In the genomic region with DNA sequence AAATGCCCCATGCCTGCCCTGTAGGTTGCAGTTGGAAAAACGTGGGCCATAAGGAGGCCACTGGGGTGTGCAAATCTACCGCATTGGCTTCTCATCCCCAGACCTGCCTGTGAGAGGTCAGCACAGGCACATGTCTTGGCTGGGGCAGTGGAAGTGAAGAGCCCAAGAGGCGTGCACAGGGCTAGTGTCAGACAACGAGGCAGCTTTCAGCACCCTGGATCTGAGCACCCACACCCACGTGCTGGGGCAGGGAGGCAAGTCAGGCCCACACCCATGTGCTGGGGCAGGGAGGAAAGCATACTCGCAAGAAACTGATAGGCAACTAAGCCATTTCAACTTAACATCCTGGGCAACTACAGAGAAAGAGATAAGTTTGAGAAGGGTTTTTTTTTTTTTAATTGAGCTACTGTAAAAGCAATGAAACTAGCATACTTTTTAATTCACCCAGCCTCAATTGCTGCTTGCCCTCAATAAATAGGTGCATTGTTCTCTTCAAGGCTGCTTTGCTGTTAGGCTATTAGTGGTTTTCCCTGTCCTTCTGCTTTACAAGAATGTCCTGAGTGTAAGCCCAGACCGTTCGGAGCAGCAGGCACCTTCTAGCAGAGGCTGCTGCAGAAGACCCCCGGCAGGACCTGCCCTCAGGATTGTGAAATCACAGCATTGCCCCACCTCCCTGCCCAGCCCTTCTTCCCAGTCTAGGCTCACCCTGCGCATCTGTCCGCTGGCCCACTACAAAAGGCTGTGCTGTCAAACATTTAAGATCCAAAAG, we compare ENCODE assay signal across 23 cellular contexts.
DNase-seq lines count a peak whose midpoint lies in the region; ATAC-seq and TF ChIP-seq lines count a peak whose summit lies in the region.
"Had no signal": no experiment of that assay in that cellular context is flagged by ENCODE, and none has a peak within 500 bp of the region (broad histone marks: within the 10 kb centered on the region; RNA-seq: fewer than 3 reads in every experiment).

No MANE protein-coding gene starts in this region.

- H3K4me3 ChIP-seq in gastrocnemius medialis = no peak overlapping the region
- H3K4me3 ChIP-seq: BLaER1 treated with 17β-estradiol and CSF1 and Interleukin-3, amounts not matched to agents 10 nM and 100 nM; lung; neural progenitor cell had no signal

- DNase-seq in MV-4-11 (lab: John Stamatoyannopoulos, UW) (peak; percentile 14), epidermal melanocyte (ENCODE audit: insufficient read length, low spot score) (peak; percentile 50), islet precursor cell (peak; percentile 81), GM19238 (ENCODE audit: insufficient read length, low spot score) (no peak), SHP77 treated with DMSO at 0.1 percent for 48 hours (lab: John Stamatoyannopoulos, UW) (no peak), gastrocnemius medialis (no peak)
- DNase-seq: activated CD4-positive, alpha-beta T cell treated with anti-CD3 and anti-CD28 coated beads, Interleukin-2, amount 10 ng/mL, durations not matched to agents 7 days and 5 days; activated gamma-delta T cell; activated naive CD8-positive, alpha-beta T cell treated with anti-CD3 and anti-CD28 coated beads, Interleukin-2, amount 50 U/mL, for 24 hours; activated T-cell treated with anti-CD3 and anti-CD28 coated beads, Interleukin-2, amount 50 U/mL, for 24 hours; dermis blood vessel endothelial cell; DMS79; GDM1; HCEC 1CT; NCI-H1436; NCI-H446 treated with DMSO at 0.1 percent for 48 hours; OCI-M1; SHP77; trophoblast cell had no signal

- no peaks in the 10 kb centered on the region for H3K9me3 ChIP-seq in gastrocnemius medialis

- peak; percentile 22 for ATAC-seq in stimulated activated memory B cell treated with anti-CD40 and anti-IgM and Interleukin-4, amounts not matched to agents 10 μg/mL and 1 μg/mL and 100 μg/mL, for 72 hours
- ATAC-seq in gastrocnemius medialis = no peak
- ATAC-seq: activated naive CD8-positive, alpha-beta T cell treated with anti-CD3 and anti-CD28 coated beads, Interleukin-2, amount 50 U/mL, for 24 hours had no signal

- H3K9me3 Mint-ChIP-seq in stimulated activated memory B cell treated with anti-CD40 and anti-IgM and Interleukin-4, amounts not matched to agents 10 μg/mL and 1 μg/mL and 100 μg/mL, for 72 hours = peaks cover 16% of the 10 kb centered on the region
- H3K9me3 Mint-ChIP-seq: activated naive CD8-positive, alpha-beta T cell treated with anti-CD3 and anti-CD28 coated beads, Interleukin-2, amount 50 U/mL, for 24 hours; activated T-cell treated with anti-CD3 and anti-CD28 coated beads, Interleukin-2, amount 50 U/mL, for 24 hours; neural progenitor cell had no signal

- H3K36me3 ChIP-seq in gastrocnemius medialis = no peaks in the 10 kb centered on the region
- H3K36me3 ChIP-seq: BLaER1 treated with 17β-estradiol and CSF1 and Interleukin-3, amounts not matched to agents 10 nM and 100 nM; neural progenitor cell had no signal

- intact Hi-C loops in gastrocnemius medialis (cut with DNase I; ENCODE audit: low total_unique reads) = no loop called here

- H3K4me1 ChIP-seq in gastrocnemius medialis = no peaks in the 10 kb centered on the region
- H3K4me1 ChIP-seq: BLaER1 treated with 17β-estradiol and CSF1 and Interleukin-3, amounts not matched to agents 10 nM and 100 nM; neural progenitor cell had no signal

- in situ Hi-C loops in gastrocnemius medialis (cut with MboI; ENCODE audit: low sequenced_read_pairs in 4 of 4) = no loop called here

- peaks cover 21% of the 10 kb centered on the region for H3K27me3 Mint-ChIP-seq in stimulated activated memory B cell treated with anti-CD40 and anti-IgM and Interleukin-4, amounts not matched to agents 10 μg/mL and 1 μg/mL and 100 μg/mL, for 72 hours

- no peak for TF ChIP-seq POLR2A in gastrocnemius medialis (IDR thresholded peaks at IDR 0.05)

- no peak for TF ChIP-seq CTCF in gastrocnemius medialis (IDR thresholded peaks at IDR 0.05 in 4 of 5, conservative IDR thresholded peaks at IDR 0.05 in 1 of 5)

- H3K27ac ChIP-seq in gastrocnemius medialis = no peak overlapping the region
- H3K27ac ChIP-seq: BLaER1 treated with 17β-estradiol and CSF1 and Interleukin-3, amounts not matched to agents 10 nM and 100 nM; neural progenitor cell had no signal

- no peak overlapping the region for H3K27ac Mint-ChIP-seq in stimulated activated memory B cell treated with anti-CD40 and anti-IgM and Interleukin-4, amounts not matched to agents 10 μg/mL and 1 μg/mL and 100 μg/mL, for 72 hours
- H3K27ac Mint-ChIP-seq: activated CD4-positive, alpha-beta T cell treated with anti-CD3 and anti-CD28 coated beads, Interleukin-2, amount 10 ng/mL, durations not matched to agents 7 days and 5 days; activated naive CD8-positive, alpha-beta T cell treated with anti-CD3 and anti-CD28 coated beads, Interleukin-2, amount 50 U/mL, for 24 hours; activated T-cell treated with anti-CD3 and anti-CD28 coated beads, Interleukin-2, amount 50 U/mL, for 24 hours; neural progenitor cell had no signal

- no peak overlapping the region for H3K4me3 Mint-ChIP-seq in stimulated activated memory B cell treated with anti-CD40 and anti-IgM and Interleukin-4, amounts not matched to agents 10 μg/mL and 1 μg/mL and 100 μg/mL, for 72 hours
- H3K4me3 Mint-ChIP-seq: activated CD4-positive, alpha-beta T cell treated with anti-CD3 and anti-CD28 coated beads, Interleukin-2, amount 10 ng/mL, durations not matched to agents 7 days and 5 days; activated naive CD8-positive, alpha-beta T cell treated with anti-CD3 and anti-CD28 coated beads, Interleukin-2, amount 50 U/mL, for 24 hours; activated T-cell treated with anti-CD3 and anti-CD28 coated beads, Interleukin-2, amount 50 U/mL, for 24 hours; neural progenitor cell had no signal

- no peaks in the 10 kb centered on the region for H3K36me3 Mint-ChIP-seq in stimulated activated memory B cell treated with anti-CD40 and anti-IgM and Interleukin-4, amounts not matched to agents 10 μg/mL and 1 μg/mL and 100 μg/mL, for 72 hours
- H3K36me3 Mint-ChIP-seq: neural progenitor cell had no signal

- no peaks in the 10 kb centered on the region for H3K27me3 ChIP-seq in gastrocnemius medialis
- H3K27me3 ChIP-seq: BLaER1 treated with 17β-estradiol and CSF1 and Interleukin-3, amounts not matched to agents 10 nM and 100 nM; neural progenitor cell had no signal

- no peaks in the 10 kb centered on the region for H3K4me1 Mint-ChIP-seq in stimulated activated memory B cell treated with anti-CD40 and anti-IgM and Interleukin-4, amounts not matched to agents 10 μg/mL and 1 μg/mL and 100 μg/mL, for 72 hours
- H3K4me1 Mint-ChIP-seq: activated CD4-positive, alpha-beta T cell treated with anti-CD3 and anti-CD28 coated beads, Interleukin-2, amount 10 ng/mL, durations not matched to agents 7 days and 5 days; activated naive CD8-positive, alpha-beta T cell treated with anti-CD3 and anti-CD28 coated beads, Interleukin-2, amount 50 U/mL, for 24 hours; neural progenitor cell had no signal

Comparison
In these comparisons a context has a peak if more than half of its experiments do, and no peak if none do; other contexts are left out.
1. DNase-seq: peak in MV-4-11 (single experiment), epidermal melanocyte (single experiment) and islet precursor cell (single experiment); none in GM19238 (single experiment), SHP77 treated with DMSO at 0.1 percent for 48 hours (single experiment) and gastrocnemius medialis (0 of 2).